20 cellular contexts compared by ENCODE assay signal in genomic region chr1:36095760-36096405, GRCh38. TPM values are rescaled to one million over a fixed set of nuclear protein-coding genes. Genes with fewer than 3 reads are reported as not detected.
DNase-seq lines count a peak whose midpoint lies in the region; ATAC-seq, FAIRE-seq and TF ChIP-seq lines count a peak whose summit lies in the region.
"Had no signal": no experiment of that assay in that cellular context is flagged by ENCODE, and none has a peak within 500 bp of the region (broad histone marks: within the 10 kb centered on the region; RNA-seq: fewer than 3 reads in every experiment).

No MANE protein-coding gene starts in this region.

- peaks cover 18 to 28% of the 10 kb centered on the region in 2 experiments for H3K4me1 ChIP-seq in neutrophil (ENCODE audit: control insufficient read depth in 1 of 2, insufficient read depth in 1 of 2, low read depth in 1 of 2, low read length in 1 of 2)
- H3K4me1 ChIP-seq: uterus had no signal

- no peaks in the 10 kb centered on the region for H3K27me3 ChIP-seq in bronchial epithelial cell (ENCODE audit: control insufficient read depth, insufficient read depth, low read length)
- no peaks in the 10 kb centered on the region for H3K27me3 ChIP-seq in neutrophil
- H3K27me3 ChIP-seq: gastrocnemius medialis, ovary, uterus had no signal

- H3K27me3 Mint-ChIP-seq in activated T-helper 1 cell treated with anti-CD3 and anti-CD28 coated beads, Interleukin-12 subunit alpha, Interleukin-12 subunit beta, Interleukin-2, Interleukin-4 antibody, amounts not matched to agents 30 ng/mL and 10 ng/mL and 1 ng/mL, durations not matched to agents 14 hours and 24 hours and 36 hours (ENCODE audit: insufficient read depth), result no peaks in the 10 kb centered on the region
- H3K27me3 Mint-ChIP-seq: activated naive CD8-positive, alpha-beta T cell treated with anti-CD3 and anti-CD28 coated beads, Interleukin-2, amount 50 U/mL, for 24 hours had no signal

- peaks cover 16% of the 10 kb centered on the region for H3K36me3 Mint-ChIP-seq in activated T-helper 1 cell treated with anti-CD3 and anti-CD28 coated beads, Interleukin-12 subunit alpha, Interleukin-12 subunit beta, Interleukin-2, Interleukin-4 antibody, amounts not matched to agents 30 ng/mL and 10 ng/mL and 1 ng/mL, durations not matched to agents 14 hours and 24 hours and 36 hours (ENCODE audit: low read depth)
- no peaks in the 10 kb centered on the region for H3K36me3 Mint-ChIP-seq in activated naive CD4-positive, alpha-beta T cell treated with anti-CD3 and anti-CD28 coated beads, Interleukin-2, amount 50 U/mL, for 72 hours

- peak overlapping the region; percentile 78 for H3K27ac ChIP-seq in neutrophil
- H3K27ac ChIP-seq: gastrocnemius medialis, ovary, uterus had no signal

- TF ChIP-seq CTCF in NB4 (IDR thresholded peaks at IDR 0.05; ENCODE audit: low read depth, low read length), result no peak
- TF ChIP-seq CTCF in bronchial epithelial cell (IDR thresholded peaks at IDR 0.05; ENCODE audit: insufficient read depth, low read length, severe bottlenecking), result no peak
- TF ChIP-seq CTCF in neutrophil (IDR thresholded peaks at IDR 0.05), result no peak

- no peaks in the 10 kb centered on the region for H3K9me3 ChIP-seq in neutrophil
- H3K9me3 ChIP-seq: gastrocnemius medialis, ovary, uterus had no signal

- intact Hi-C loops in activated T-helper 1 cell treated with anti-CD3 and anti-CD28 coated beads, Interleukin-12 subunit alpha, Interleukin-12 subunit beta, Interleukin-2, Interleukin-4 antibody, amounts not matched to agents 30 ng/mL and 10 ng/mL and 1 ng/mL, durations not matched to agents 14 hours and 24 hours and 36 hours (cut with micrococcal nuclease), result no loop called here

- FAIRE-seq in bronchial epithelial cell (lab: Jason Lieb, UNC), result peak; percentile 79
- FAIRE-seq: small intestine had no signal

- no peak overlapping the region for H3K4me3 ChIP-seq in NB4 (ENCODE audit: low read depth, low read length)
- no peak overlapping the region for H3K4me3 ChIP-seq in bronchial epithelial cell (ENCODE audit: low read depth, low read length)
- no peak overlapping the region for H3K4me3 ChIP-seq in neutrophil (ENCODE audit: low read depth in 1 of 2, low read length in 1 of 2)
- H3K4me3 ChIP-seq: gastrocnemius medialis, GM23338, ovary, uterus had no signal

- peaks cover 31% of the 10 kb centered on the region for H3K36me3 ChIP-seq in bronchial epithelial cell (ENCODE audit: control insufficient read depth, insufficient read depth, low read length)
- peaks cover 62% of the 10 kb centered on the region for H3K36me3 ChIP-seq in neutrophil
- H3K36me3 ChIP-seq: ovary, uterus had no signal

- ATAC-seq in activated naive CD4-positive, alpha-beta T cell treated with anti-CD3 and anti-CD28 coated beads, Interleukin-2, amount 50 U/mL, for 72 hours, result no peak
- no peak for ATAC-seq in GM18861 (IDR thresholded peaks at IDR 0.05; ENCODE audit: unreplicated experiment)
- ATAC-seq: activated naive CD8-positive, alpha-beta T cell treated with anti-CD3 and anti-CD28 coated beads, Interleukin-2, amount 50 U/mL, for 24 hours; gastrocnemius medialis; PC-3 had no signal

- H3K4me3 Mint-ChIP-seq in activated T-helper 1 cell treated with anti-CD3 and anti-CD28 coated beads, Interleukin-12 subunit alpha, Interleukin-12 subunit beta, Interleukin-2, Interleukin-4 antibody, amounts not matched to agents 30 ng/mL and 10 ng/mL and 1 ng/mL, durations not matched to agents 14 hours and 24 hours and 36 hours, result no peak overlapping the region
- H3K4me3 Mint-ChIP-seq: activated naive CD8-positive, alpha-beta T cell treated with anti-CD3 and anti-CD28 coated beads, Interleukin-2, amount 50 U/mL, for 24 hours; GM23338; mesothelial cell of epicardium had no signal

- no peak for TF ChIP-seq POLR2A in NB4 (IDR thresholded peaks at IDR 0.05; ENCODE audit: extremely low read depth, insufficient read length)

- H3K4me1 Mint-ChIP-seq in activated T-helper 1 cell treated with anti-CD3 and anti-CD28 coated beads, Interleukin-12 subunit alpha, Interleukin-12 subunit beta, Interleukin-2, Interleukin-4 antibody, amounts not matched to agents 30 ng/mL and 10 ng/mL and 1 ng/mL, durations not matched to agents 14 hours and 24 hours and 36 hours (ENCODE audit: low read depth), result peaks cover 9% of the 10 kb centered on the region

- DNase-seq in CD1c-positive myeloid dendritic cell (ENCODE audit: extremely low spot score) (peak; percentile 82), NB4 (ENCODE audit: low read depth) (peak; percentile 51), bronchial epithelial cell (ENCODE audit: low read depth) (no peak), NCI-H2107 treated with DMSO at 0.1 percent for 48 hours (lab: John Stamatoyannopoulos, UW; ENCODE audit: unreplicated experiment) (no peak)
- DNase-seq in activated T-helper 1 cell treated with anti-CD3 and anti-CD28 coated beads, Interleukin-12 subunit alpha, Interleukin-12 subunit beta, Interleukin-2, Interleukin-4 antibody, amounts not matched to agents 30 ng/mL and 10 ng/mL and 1 ng/mL, durations not matched to agents 14 hours and 24 hours and 36 hours (ENCODE audit: low spot score), result no peak
- no peak for DNase-seq in activated naive CD4-positive, alpha-beta T cell treated with anti-CD3 and anti-CD28 coated beads, Interleukin-2, amount 50 U/mL, for 72 hours (ENCODE audit: low spot score in 2 of 2)
- DNase-seq: activated CD4-positive, CD25-positive, alpha-beta regulatory T cell treated with anti-CD3 and anti-CD28 coated beads, Interleukin-2, amount 50 U/mL, for 72 hours; activated naive CD8-positive, alpha-beta T cell treated with anti-CD3 and anti-CD28 coated beads, Interleukin-2, amount 50 U/mL, for 24 hours; caudate nucleus; gastrocnemius medialis; NCI-H226; PC-3; small intestine; stimulated activated naive CD4-positive, alpha-beta T cell; uterus had no signal

- no peaks in the 10 kb centered on the region for H3K9me3 Mint-ChIP-seq in activated T-helper 1 cell treated with anti-CD3 and anti-CD28 coated beads, Interleukin-12 subunit alpha, Interleukin-12 subunit beta, Interleukin-2, Interleukin-4 antibody, amounts not matched to agents 30 ng/mL and 10 ng/mL and 1 ng/mL, durations not matched to agents 14 hours and 24 hours and 36 hours
- H3K9me3 Mint-ChIP-seq in activated naive CD4-positive, alpha-beta T cell treated with anti-CD3 and anti-CD28 coated beads, Interleukin-2, amount 50 U/mL, for 72 hours, result no peaks in the 10 kb centered on the region
- H3K9me3 Mint-ChIP-seq: activated naive CD8-positive, alpha-beta T cell treated with anti-CD3 and anti-CD28 coated beads, Interleukin-2, amount 50 U/mL, for 24 hours; GM23338; mesothelial cell of epicardium had no signal

- no peak overlapping the region for H3K27ac Mint-ChIP-seq in activated T-helper 1 cell treated with anti-CD3 and anti-CD28 coated beads, Interleukin-12 subunit alpha, Interleukin-12 subunit beta, Interleukin-2, Interleukin-4 antibody, amounts not matched to agents 30 ng/mL and 10 ng/mL and 1 ng/mL, durations not matched to agents 14 hours and 24 hours and 36 hours
- no peak overlapping the region for H3K27ac Mint-ChIP-seq in activated naive CD4-positive, alpha-beta T cell treated with anti-CD3 and anti-CD28 coated beads, Interleukin-2, amount 50 U/mL, for 72 hours
- H3K27ac Mint-ChIP-seq: activated naive CD8-positive, alpha-beta T cell treated with anti-CD3 and anti-CD28 coated beads, Interleukin-2, amount 50 U/mL, for 24 hours; GM23338 had no signal

RNA-seq across cellular contexts. Expression of gene ADPRS, which starts 7.2 kb away (rescaled TPM):
- 42.4 and 50.0 TPM in 2 replicates for total RNA-seq in bronchial epithelial cell
- total RNA-seq in activated T-helper 1 cell treated with anti-CD3 and anti-CD28 coated beads, Interleukin-12 subunit alpha, Interleukin-12 subunit beta, Interleukin-2, Interleukin-4 antibody, amounts not matched to agents 30 ng/mL and 10 ng/mL and 1 ng/mL, durations not matched to agents 14 hours and 24 hours and 36 hours, result 32.6 and 33.6 TPM in 2 replicates
- total RNA-seq in activated naive CD4-positive, alpha-beta T cell treated with anti-CD3 and anti-CD28 coated beads, Interleukin-2, amount 50 U/mL, for 72 hours, result 10 to 100 TPM; 19.5 to 48.3 TPM

RNA-seq across cellular contexts. Expression of gene TEKT2, which starts 12.0 kb away (rescaled TPM):
- under 0.01 and 0.26 TPM in 2 replicates for total RNA-seq in bronchial epithelial cell
- 0.16 and 0.27 TPM in 2 replicates for total RNA-seq in activated T-helper 1 cell treated with anti-CD3 and anti-CD28 coated beads, Interleukin-12 subunit alpha, Interleukin-12 subunit beta, Interleukin-2, Interleukin-4 antibody, amounts not matched to agents 30 ng/mL and 10 ng/mL and 1 ng/mL, durations not matched to agents 14 hours and 24 hours and 36 hours
- under 1 TPM in 1 of 2 donors, not detected in 1; 0.27 TPM for total RNA-seq in activated naive CD4-positive, alpha-beta T cell treated with anti-CD3 and anti-CD28 coated beads, Interleukin-2, amount 50 U/mL, for 72 hours
- total RNA-seq: gastrocnemius medialis, PC-3 had no signal

RNA-seq across cellular contexts. Expression of gene COL8A2, which starts 29.1 kb away (rescaled TPM):
- total RNA-seq in bronchial epithelial cell, result 1.6 and 3.3 TPM in 2 replicates
- 0.08 TPM in 1 of 2 replicates, not detected in the other for total RNA-seq in activated T-helper 1 cell treated with anti-CD3 and anti-CD28 coated beads, Interleukin-12 subunit alpha, Interleukin-12 subunit beta, Interleukin-2, Interleukin-4 antibody, amounts not matched to agents 30 ng/mL and 10 ng/mL and 1 ng/mL, durations not matched to agents 14 hours and 24 hours and 36 hours
- under 1 TPM; 0.11 to 0.23 TPM for total RNA-seq in activated naive CD4-positive, alpha-beta T cell treated with anti-CD3 and anti-CD28 coated beads, Interleukin-2, amount 50 U/mL, for 72 hours

RNA-seq across cellular contexts. Expression of gene TRAPPC3, which starts 53.4 kb away (rescaled TPM):
- total RNA-seq in bronchial epithelial cell, result 86.8 and 105 TPM in 2 replicates
- total RNA-seq in activated T-helper 1 cell treated with anti-CD3 and anti-CD28 coated beads, Interleukin-12 subunit alpha, Interleukin-12 subunit beta, Interleukin-2, Interleukin-4 antibody, amounts not matched to agents 30 ng/mL and 10 ng/mL and 1 ng/mL, durations not matched to agents 14 hours and 24 hours and 36 hours, result 74.2 and 74.4 TPM in 2 replicates
- total RNA-seq in activated naive CD4-positive, alpha-beta T cell treated with anti-CD3 and anti-CD28 coated beads, Interleukin-2, amount 50 U/mL, for 72 hours, result 10 to 100 TPM; 43.7 to 55.3 TPM

Comparison
In these comparisons a context has a peak if more than half of its experiments do, and no peak if none do; other contexts are left out.
1. DNase-seq: peak in CD1c-positive myeloid dendritic cell (single experiment) and NB4 (single experiment); none in bronchial epithelial cell (single experiment), activated T-helper 1 cell treated with anti-CD3 and anti-CD28 coated beads, Interleukin-12 subunit alpha, Interleukin-12 subunit beta, Interleukin-2, Interleukin-4 antibody, amounts not matched to agents 30 ng/mL and 10 ng/mL and 1 ng/mL, durations not matched to agents 14 hours and 24 hours and 36 hours (single experiment), activated naive CD4-positive, alpha-beta T cell treated with anti-CD3 and anti-CD28 coated beads, Interleukin-2, amount 50 U/mL, for 72 hours (0 of 2) and NCI-H2107 treated with DMSO at 0.1 percent for 48 hours (single experiment).